Comparison of ENCODE assay signal across 2 cellular contexts in the genomic region with DNA sequence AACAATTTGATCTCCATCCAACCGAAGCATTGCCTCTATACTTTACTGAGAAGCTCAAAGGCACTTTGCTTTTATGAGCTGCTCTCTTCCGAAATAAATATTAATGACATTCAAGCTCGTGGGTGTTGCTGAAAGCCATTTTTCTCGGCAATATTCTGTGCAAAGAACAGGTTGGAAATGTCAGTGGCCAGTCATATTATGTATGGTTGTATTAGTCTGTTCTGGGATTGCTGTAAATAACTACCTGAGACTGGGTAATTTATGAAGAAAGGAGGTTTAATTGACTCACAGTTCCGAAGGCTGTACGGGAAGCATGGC.
TF ChIP-seq lines count a peak whose summit lies in the region.

No MANE protein-coding gene starts in this region.

TF ChIP-seq in SK-N-SH, 30 proteins besides CTCF, POLR2A, EP300 and RAD21:
- no peak for TF ChIP-seq ELF1 (IDR thresholded peaks at IDR 0.05)
- TF ChIP-seq RCOR1 (IDR thresholded peaks at IDR 0.05; ENCODE audit: low read length) = no peak
- no peak for TF ChIP-seq USF1 (IDR thresholded peaks at IDR 0.05; ENCODE audit: borderline replicate concordance, low read depth)

TF ChIP-seq in SK-N-SH treated with all-trans-retinoic acid at 6 μM for 48 hours, 23 proteins besides CTCF, POLR2A, EP300 and RAD21:
- TF ChIP-seq OSR1 (CRISPR knock-in tag; IDR thresholded peaks at IDR 0.05) (no peak), ZFP30 (CRISPR knock-in tag; IDR thresholded peaks at IDR 0.05) (no peak), ISL1 (CRISPR knock-in tag; IDR thresholded peaks at IDR 0.05) (no peak), GLIS3 (CRISPR knock-in tag; IDR thresholded peaks at IDR 0.05) (no peak), PPARA (CRISPR knock-in tag; IDR thresholded peaks at IDR 0.05; ENCODE audit: borderline replicate concordance) (no peak), RARB (CRISPR knock-in tag; IDR thresholded peaks at IDR 0.05) (no peak), ARNTL (CRISPR knock-in tag; IDR thresholded peaks at IDR 0.05; ENCODE audit: borderline replicate concordance, low read depth) (no peak), PATZ1 (CRISPR knock-in tag; IDR thresholded peaks at IDR 0.05; ENCODE audit: borderline replicate concordance) (no peak), SNAI2 (CRISPR knock-in tag; IDR thresholded peaks at IDR 0.05) (no peak)
